15 cellular contexts compared by ENCODE assay signal in the genomic region with DNA sequence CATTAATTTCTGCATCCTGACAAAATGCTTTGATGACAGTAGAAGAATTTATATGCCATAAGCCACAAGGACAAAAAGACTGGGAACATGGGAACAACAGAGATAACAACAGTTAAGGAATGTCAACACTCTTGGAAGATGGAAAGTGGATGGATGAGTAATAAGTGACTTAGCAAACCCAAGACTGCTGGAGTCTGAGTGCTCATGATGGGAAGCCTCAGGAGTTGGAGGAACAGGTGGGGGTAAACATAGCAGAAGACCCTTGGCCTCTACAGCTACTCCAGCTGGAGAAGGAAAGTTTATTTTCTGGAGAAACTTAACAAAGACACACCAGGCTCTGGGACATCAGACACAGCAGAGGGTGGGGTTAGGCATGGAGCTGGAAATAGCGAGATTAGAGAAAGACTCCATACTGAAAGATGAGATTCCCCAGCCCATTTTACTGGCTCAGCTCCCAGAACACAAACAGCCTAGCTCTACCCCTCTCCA. TPM values are rescaled to one million over a fixed set of nuclear protein-coding genes. Genes with fewer than 3 reads are reported as not detected.
DNase-seq lines count a peak whose midpoint lies in the region; ATAC-seq, FAIRE-seq and TF ChIP-seq lines count a peak whose summit lies in the region.
"Had no signal": no experiment of that assay in that cellular context is flagged by ENCODE, and none has a peak within 500 bp of the region (broad histone marks: within the 10 kb centered on the region; RNA-seq: fewer than 3 reads in every experiment).

No MANE protein-coding gene starts in this region.

- H3K4me2 ChIP-seq in mesenchymal stem cell (ENCODE audit: low read length, poor library complexity, severe bottlenecking) = no peak overlapping the region
- H3K4me2 ChIP-seq in OCI-LY7 (ENCODE audit: low read length) = no peak overlapping the region
- H3K4me2 ChIP-seq: KMS-11 had no signal

- peak overlapping the region in 1 of 2 experiments; percentile 11 for H2BK12ac ChIP-seq in mesenchymal stem cell (ENCODE audit: low read length in 2 of 2)

- H3K79me1 ChIP-seq in mesenchymal stem cell (replicated peaks; ENCODE audit: low read length, poor library complexity, severe bottlenecking) = no peaks in the 10 kb centered on the region

- in situ Hi-C loops in Caki2 (cut with HindIII; ENCODE audit: low pct_unique_long_range_greater_than_20kb, low sequenced_read_pairs) = no loop called here

- H3K23ac ChIP-seq in mesenchymal stem cell (ENCODE audit: low read length in 2 of 2) = no peak overlapping the region

- FAIRE-seq in small intestine (lab: Jason Lieb, UNC) = no peak
- FAIRE-seq: frontal cortex had no signal

- H3K4me1 ChIP-seq in mesenchymal stem cell (ENCODE audit: control insufficient read depth, insufficient read depth, low read depth, low read length) = no peaks in the 10 kb centered on the region
- H3K4me1 ChIP-seq in small intestine (ENCODE audit: control insufficient read depth in 2 of 2, insufficient read depth in 1 of 2, low read depth in 1 of 2, low read length in 1 of 2) = peaks cover 0 to 3% of the 10 kb centered on the region in 2 donors
- peaks cover 4% of the 10 kb centered on the region for H3K4me1 ChIP-seq in OCI-LY7 (ENCODE audit: insufficient read depth, low read length, poor library complexity, severe bottlenecking)

- H3K27ac ChIP-seq in epithelial cell of prostate (peak overlapping the region; percentile 36), mesenchymal stem cell (ENCODE audit: low read length, poor library complexity, severe bottlenecking) (no peak overlapping the region), small intestine (ENCODE audit: low read depth in 1 of 2, low read length in 1 of 2) (no peak overlapping the region), OCI-LY7 (ENCODE audit: low read depth, low read length, poor library complexity, severe bottlenecking) (no peak overlapping the region)
- H3K27ac ChIP-seq: KMS-11, VCaP had no signal

- no peak overlapping the region for H3K14ac ChIP-seq in mesenchymal stem cell (ENCODE audit: low read length in 2 of 2)

- DNase-seq in Caki2 (ENCODE audit: low read depth) (peak; percentile 61), LHCN-M2 (ENCODE audit: low read depth) (peak; percentile 77), epithelial cell of prostate (ENCODE audit: low read depth, low spot score) (no peak), mesenchymal stem cell (peak; percentile 89), small intestine (no peak), OCI-LY7 (ENCODE audit: low spot score) (no peak), NCI-H1417 (lab: John Stamatoyannopoulos, UW) (no peak)
- DNase-seq: dermis blood vessel endothelial cell, NCI-H187 treated with DMSO at 0.1 percent for 48 hours, NCI-H774 had no signal

- no peak overlapping the region for H2BK15ac ChIP-seq in mesenchymal stem cell (ENCODE audit: low read depth, poor library complexity, severe bottlenecking)

- H3K9me3 ChIP-seq in mesenchymal stem cell (ENCODE audit: control insufficient read depth, low read length) = no peaks in the 10 kb centered on the region
- no peaks in the 10 kb centered on the region for H3K9me3 ChIP-seq in small intestine (ENCODE audit: control insufficient read depth, low read depth)
- H3K9me3 ChIP-seq in OCI-LY7 (ENCODE audit: low read length) = no peaks in the 10 kb centered on the region

- H2AK5ac ChIP-seq in mesenchymal stem cell (ENCODE audit: low read length, severe bottlenecking) = no peak overlapping the region

- no peak for ATAC-seq in GM21737 (IDR thresholded peaks at IDR 0.05; ENCODE audit: unreplicated experiment)

- H3K4me3 ChIP-seq in mesenchymal stem cell (ENCODE audit: insufficient read depth in 1 of 2, low read depth in 1 of 2, low read length in 2 of 2) (no peak overlapping the region), small intestine (ENCODE audit: low read depth in 1 of 2, low read length in 2 of 2) (no peak overlapping the region), OCI-LY7 (ENCODE audit: low read depth, low read length, poor library complexity, severe bottlenecking) (no peak overlapping the region)

- H3K18ac ChIP-seq in mesenchymal stem cell (ENCODE audit: low read depth in 1 of 2, low read length in 2 of 2) = no peak overlapping the region

- no peak overlapping the region for H2AFZ ChIP-seq in mesenchymal stem cell (ENCODE audit: low read depth, low read length)
- no peak overlapping the region for H2AFZ ChIP-seq in OCI-LY7 (ENCODE audit: low read length)

- H3K27me3 ChIP-seq in mesenchymal stem cell (ENCODE audit: control insufficient read depth in 1 of 2, insufficient read depth in 1 of 2, low read length in 2 of 2) (peaks cover 3 to 17% of the 10 kb centered on the region in 2 experiments), small intestine (ENCODE audit: control insufficient read depth in 2 of 2, insufficient read depth in 2 of 2, low read length in 2 of 2) (no peaks in the 10 kb centered on the region)

- H3K9me2 ChIP-seq in OCI-LY7 (ENCODE audit: insufficient read depth, low read length) = no peaks in the 10 kb centered on the region

- TF ChIP-seq CTCF in OCI-LY7 (conservative IDR thresholded peaks at IDR 0.05; ENCODE audit: low read length) = no peak

- WGBS in mesenchymal stem cell = 57% methylated on average over 1 of the region's 1 CpG
- WGBS in small intestine, 3 donors = 74 to 90% (median 88%) methylated on average over 1 of the region's 1 CpG

- no peaks in the 10 kb centered on the region for H3K36me3 ChIP-seq in mesenchymal stem cell (ENCODE audit: control insufficient read depth in 1 of 2, insufficient read depth in 2 of 2, low read depth in 1 of 2, low read length in 2 of 2)
- no peaks in the 10 kb centered on the region for H3K36me3 ChIP-seq in small intestine (ENCODE audit: control insufficient read depth in 2 of 2, insufficient read depth in 2 of 2, low read length in 2 of 2)
- no peaks in the 10 kb centered on the region for H3K36me3 ChIP-seq in OCI-LY7 (ENCODE audit: insufficient read depth, low read length)

- H3K79me2 ChIP-seq in OCI-LY7 (ENCODE audit: insufficient read depth, low read depth, low read length) = no peaks in the 10 kb centered on the region

- no peak overlapping the region for H4K8ac ChIP-seq in mesenchymal stem cell (ENCODE audit: low read length)

- H2BK5ac ChIP-seq in mesenchymal stem cell (ENCODE audit: low read depth, low read length, poor library complexity, severe bottlenecking) = no peak overlapping the region

- no peaks in the 10 kb centered on the region for H4K20me1 ChIP-seq in OCI-LY7 (ENCODE audit: insufficient read depth, low read length)

- H4K91ac ChIP-seq in mesenchymal stem cell (ENCODE audit: low read length) = no peak overlapping the region

- no TSS peak for BruUV-seq in OCI-LY7 (replicated peaks; lab: Mats Ljungman, UMichigan)

- POLR2A ChIA-PET in OCI-LY7 (lab: Charles Lee) = interaction anchor here (0.8 kb wide), 1 partner anchor 15 kb away, joined by 4 read pairs; a partner anchor contains a TSS

- H2BK120ac ChIP-seq in mesenchymal stem cell (ENCODE audit: low read depth, low read length) = peak overlapping the region; percentile 54

- no peak overlapping the region for H3K4ac ChIP-seq in mesenchymal stem cell (ENCODE audit: low read depth in 1 of 2, low read length in 2 of 2)

- CTCF ChIA-PET in OCI-LY7 (lab: Charles Lee; ENCODE audit: unreplicated experiment) = interaction anchor here (0.5 kb wide), 1 partner anchor 62 kb away, joined by 3 read pairs; no protein-coding TSS in a partner anchor

- intact Hi-C loops in OCI-LY7 (cut with micrococcal nuclease; ENCODE audit: unreplicated experiment) = no loop called here

- H3K9ac ChIP-seq in mesenchymal stem cell (ENCODE audit: low read length) = no peak overlapping the region
- H3K9ac ChIP-seq: KMS-11 had no signal

RNA-seq across cellular contexts. Expression of a gene that starts 13.6 kb away (rescaled TPM):
- total RNA-seq in Caki2 (2014; rRNA removed; shearing (Covaris generic); ENCODE audit: low replicate concordance) = 8.1 and 48.4 TPM in 2 replicates
- 0.77 and 1.0 TPM in 2 replicates for total RNA-seq in LHCN-M2 (2014; rRNA removed)
- polyA plus RNA-seq in LHCN-M2 (2012) = 0.33 TPM
- 81.8 TPM for polyA plus RNA-seq in mesenchymal stem cell (2013, experiment 1 of 2)
- 81.6 TPM for polyA plus RNA-seq in mesenchymal stem cell (2013, experiment 2 of 2)
- 100 to 1,000 TPM in 1 of 3 donors, 10 to 100 TPM in 1, 1 to 10 TPM in 1; 6.9 to 141 (median 11.1) TPM for polyA plus RNA-seq in small intestine
- total RNA-seq in OCI-LY7 (2014; rRNA removed; shearing (Covaris generic)) = not detected in 2 replicates
- total RNA-seq in OCI-LY7 (2022) = not detected in 2 replicates

RNA-seq across cellular contexts. Expression of a gene that starts 15.9 kb away (rescaled TPM):
- total RNA-seq in Caki2 (2014; rRNA removed; shearing (Covaris generic); ENCODE audit: low replicate concordance) = not detected in 2 replicates
- total RNA-seq in LHCN-M2 (2014; rRNA removed) (not detected in 2 replicates), OCI-LY7 (2022) (not detected in 2 replicates)
- not detected for polyA plus RNA-seq in LHCN-M2 (2012)
- polyA plus RNA-seq in mesenchymal stem cell (2013, experiment 1 of 2) = 7.2 TPM
- 6.9 TPM for polyA plus RNA-seq in mesenchymal stem cell (2013, experiment 2 of 2)
- polyA plus RNA-seq in small intestine = 1 to 10 TPM in 2 of 3 donors, not detected in 1; 1.6 to 3.8 TPM
- total RNA-seq in OCI-LY7 (2014; rRNA removed; shearing (Covaris generic)) = not detected in 2 replicates
- total RNA-seq: dermis blood vessel endothelial cell, frontal cortex had no signal
- polyA plus RNA-seq: neural cell had no signal

RNA-seq across cellular contexts. Expression of a gene that starts 36.6 kb away (rescaled TPM):
- 59.6 and 77.3 TPM in 2 replicates for total RNA-seq in Caki2 (2014; rRNA removed; shearing (Covaris generic); ENCODE audit: low replicate concordance)
- total RNA-seq in LHCN-M2 (2014; rRNA removed) = 3.8 and 5.3 TPM in 2 replicates
- polyA plus RNA-seq in LHCN-M2 (2012) = 2.9 TPM
- polyA plus RNA-seq in mesenchymal stem cell (2013, experiment 1 of 2) = 8.7 TPM
- 8.5 TPM for polyA plus RNA-seq in mesenchymal stem cell (2013, experiment 2 of 2)
- polyA plus RNA-seq in small intestine = 10 to 100 TPM; 33.8 to 62.7 (median 36.5) TPM
- total RNA-seq in OCI-LY7 (2014; rRNA removed; shearing (Covaris generic)) = 0.41 TPM in 1 of 2 replicates, not detected in the other
- 0.17 and 0.46 TPM in 2 replicates for total RNA-seq in OCI-LY7 (2022)

Comparison
In these comparisons a context has a peak if more than half of its experiments do, and no peak if none do; other contexts are left out.
1. DNase-seq: peak in Caki2 (single experiment), LHCN-M2 (single experiment) and mesenchymal stem cell (single experiment); none in epithelial cell of prostate (single experiment), small intestine (single experiment), OCI-LY7 (single experiment) and NCI-H1417 (0 of 3).